ENCODE assay signal across 8 cellular contexts in the genomic region with DNA sequence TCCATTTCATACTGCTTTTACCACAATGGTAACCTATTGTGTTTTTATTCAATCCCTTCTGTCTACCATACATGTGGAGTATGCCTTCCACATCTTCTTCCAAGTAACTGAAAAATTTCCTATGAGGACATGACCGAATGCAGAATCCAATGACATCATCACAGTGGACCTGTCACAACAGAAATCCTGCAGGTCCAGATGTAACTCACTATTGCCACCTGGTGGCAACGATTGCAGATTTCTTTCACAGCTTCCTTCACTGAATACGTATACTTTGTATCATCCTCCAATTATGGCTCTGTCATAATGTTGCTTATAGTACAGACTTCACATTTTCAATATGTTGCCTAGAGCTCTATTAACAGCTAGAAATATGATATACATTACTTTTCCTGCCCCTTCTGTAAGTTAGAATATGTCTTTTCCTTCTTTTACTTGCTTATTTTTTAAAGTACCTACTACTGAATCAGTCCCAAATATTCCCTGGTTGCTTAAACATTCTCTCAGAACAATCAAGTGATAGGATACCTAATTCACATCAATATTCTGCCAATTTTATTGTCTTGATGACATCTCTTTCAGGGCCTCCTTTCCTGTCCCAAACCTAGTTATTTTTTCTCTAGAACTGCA. TPM values are rescaled to one million over a fixed set of nuclear protein-coding genes. Genes with fewer than 3 reads are reported as not detected.
DNase-seq lines count a peak whose midpoint lies in the region; TF ChIP-seq lines count a peak whose summit lies in the region.

No MANE protein-coding gene starts in this region.

- no peaks in the 10 kb centered on the region for H3K23me2 ChIP-seq in H9 (ENCODE audit: insufficient read length, low read depth, low read length, poor library complexity, severe bottlenecking)

- no peak overlapping the region for H4K5ac ChIP-seq in H9 (ENCODE audit: insufficient read length, low read depth, low read length)

- peak; percentile 90 for TF ChIP-seq CTCF in H9 (conservative IDR thresholded peaks at IDR 0.05)
- peak; percentile 84 for TF ChIP-seq CTCF in PC-9 (conservative IDR thresholded peaks at IDR 0.05)
- TF ChIP-seq CTCF in brain microvascular endothelial cell (IDR thresholded peaks at IDR 0.05; ENCODE audit: low read depth, low read length, missing control alignments): peak; percentile 82

- H3F3A ChIP-seq in PC-9 (ENCODE audit: insufficient read depth, low read depth): no peaks in the 10 kb centered on the region

- no peak overlapping the region for H2AFZ ChIP-seq in H9 (ENCODE audit: low read length)
- no peak overlapping the region for H2AFZ ChIP-seq in Karpas-422 (ENCODE audit: low read length)
- H2AFZ ChIP-seq in PC-9: no peak overlapping the region

- WGBS in H9 (ENCODE audit: extremely low coverage, insufficient read length, low lambda C conversion rate): no CpG with 5 or more reads among the region's 3 CpGs
- no CpG with 5 or more reads among the region's 3 CpGs for WGBS in iPS DF 6.9 (ENCODE audit: insufficient coverage, insufficient read length)

- H3K9me2 ChIP-seq in Karpas-422 (replicated peaks; ENCODE audit: insufficient read depth, low read length) (no peaks in the 10 kb centered on the region), PC-9 (ENCODE audit: insufficient read depth) (no peaks in the 10 kb centered on the region)

- H3K14ac ChIP-seq in H9 (ENCODE audit: insufficient read depth, low read length): no peak overlapping the region

- no peak overlapping the region for H3K27ac ChIP-seq in H9 (ENCODE audit: insufficient read length, low read depth, low read length)
- H3K27ac ChIP-seq in Karpas-422 (ENCODE audit: low read length): no peak overlapping the region
- no peak overlapping the region for H3K27ac ChIP-seq in PC-9
- H3K27ac ChIP-seq in brain microvascular endothelial cell: no peak overlapping the region
- H3K27ac ChIP-seq in iPS DF 6.9 (ENCODE audit: low read length): no peak overlapping the region

- intact Hi-C loops in PC-9 (cut with micrococcal nuclease; ENCODE audit: unreplicated experiment): loop anchor here (1.0 to 10.0 kb wide), 8 partner anchors 82 to 1140 kb away; a partner anchor contains a TSS

- H3K4me1 Mint-ChIP-seq in H9: no peaks in the 10 kb centered on the region

- no peak overlapping the region for H3K4me2 ChIP-seq in H9 (ENCODE audit: insufficient read depth, insufficient read length, low read length)
- no peak overlapping the region for H3K4me2 ChIP-seq in Karpas-422 (ENCODE audit: low read depth, low read length, poor library complexity, severe bottlenecking)
- H3K4me2 ChIP-seq in PC-9: no peak overlapping the region

- DNase-seq in activated T-cell treated with anti-CD3 and anti-CD28 coated beads for 1 hour (ENCODE audit: low read depth) (peak; percentile 3), H9 (peak; percentile 67), Karpas-422 (peak; percentile 88), PC-9 (peak; percentile 65 to 73), brain microvascular endothelial cell (peak; percentile 87), iPS DF 6.9 (ENCODE audit: low read depth, low spot score) (peak; percentile 71)
- no peak for DNase-seq in activated T-cell treated with anti-CD3 and anti-CD28 coated beads, Interleukin-2, amount 50 U/mL, for 1 hour
- DNase-seq in stimulated activated CD4-positive, alpha-beta T cell treated with anti-CD3 and anti-CD28 coated beads, Interleukin-12 subunit alpha, Interleukin-12 subunit beta, amount 100 ng/mL, for 48 hours (ENCODE audit: low read depth in 2 of 3, low spot score in 1 of 3): peak; percentile 5 to 45 (median 9)

- H3K79me1 ChIP-seq in H9 (ENCODE audit: insufficient read depth, low read depth, low read length, poor library complexity, severe bottlenecking): no peaks in the 10 kb centered on the region

- H3T11ph ChIP-seq in H9 (ENCODE audit: low read length): no peak overlapping the region

- in situ Hi-C loops in brain microvascular endothelial cell (cut with HindIII; ENCODE audit: low pct_ligation_motif_present, low sequenced_read_pairs): no loop called here

- H3K9ac ChIP-seq in H9 (ENCODE audit: extremely low read depth, insufficient read length, low read length) (no peak overlapping the region), Karpas-422 (ENCODE audit: low read length) (no peak overlapping the region)

- no peak overlapping the region for H3K27ac Mint-ChIP-seq in H9

- H3K4me3 Mint-ChIP-seq in H9: no peak overlapping the region

- no peaks in the 10 kb centered on the region for H3K36me3 ChIP-seq in Karpas-422 (ENCODE audit: insufficient read depth, low read length)
- no peaks in the 10 kb centered on the region for H3K36me3 ChIP-seq in PC-9 (ENCODE audit: low read depth)
- no peaks in the 10 kb centered on the region for H3K36me3 ChIP-seq in brain microvascular endothelial cell (replicated peaks)
- no peaks in the 10 kb centered on the region for H3K36me3 ChIP-seq in iPS DF 6.9 (ENCODE audit: control insufficient read depth, insufficient read depth, low read length)

- H3K79me2 ChIP-seq in H9 (ENCODE audit: insufficient read depth, low read length) (no peaks in the 10 kb centered on the region), Karpas-422 (ENCODE audit: low read length) (no peaks in the 10 kb centered on the region), PC-9 (ENCODE audit: low read depth) (no peaks in the 10 kb centered on the region)

- no peaks in the 10 kb centered on the region for H3K36me3 Mint-ChIP-seq in H9 (ENCODE audit: insufficient read depth in 1 of 3, low read depth in 3 of 3)

- H3K4me3 ChIP-seq in Karpas-422 (ENCODE audit: low read length) (no peak overlapping the region), PC-9 (no peak overlapping the region), brain microvascular endothelial cell (ENCODE audit: low read depth, low read length) (no peak overlapping the region), iPS DF 6.9 (ENCODE audit: low read length) (no peak overlapping the region)

- H2BK20ac ChIP-seq in H9 (ENCODE audit: low read depth, low read length, poor library complexity, severe bottlenecking): no peak overlapping the region

- no peak overlapping the region for H3K4ac ChIP-seq in H9 (ENCODE audit: low read depth, low read length)

- no peak overlapping the region for H2BK120ac ChIP-seq in H9 (ENCODE audit: low read depth, low read length, poor library complexity, severe bottlenecking)

- H4K8ac ChIP-seq in H9 (replicated peaks; ENCODE audit: insufficient read length, low read depth, low read length): no peak overlapping the region

- no peak overlapping the region for H2AK5ac ChIP-seq in H9 (ENCODE audit: insufficient read length, low read length)

- H3K4me1 ChIP-seq in H9 (ENCODE audit: insufficient read depth, low read length): no peaks in the 10 kb centered on the region
- peaks cover 2% of the 10 kb centered on the region for H3K4me1 ChIP-seq in Karpas-422 (ENCODE audit: low read length)
- no peaks in the 10 kb centered on the region for H3K4me1 ChIP-seq in PC-9 (replicated peaks; ENCODE audit: insufficient read depth)
- no peaks in the 10 kb centered on the region for H3K4me1 ChIP-seq in iPS DF 6.9 (ENCODE audit: control insufficient read depth, insufficient read depth, low read length)

- H3K27me3 ChIP-seq in H9 (ENCODE audit: insufficient read depth, low read length) (no peaks in the 10 kb centered on the region), Karpas-422 (ENCODE audit: low read length) (no peaks in the 10 kb centered on the region), PC-9 (ENCODE audit: insufficient read depth, low read depth) (no peaks in the 10 kb centered on the region), brain microvascular endothelial cell (replicated peaks) (no peaks in the 10 kb centered on the region), iPS DF 6.9 (ENCODE audit: control insufficient read depth, insufficient read depth, low read length) (no peaks in the 10 kb centered on the region)

- H3K23ac ChIP-seq in H9 (ENCODE audit: insufficient read length, low read depth, low read length): no peak overlapping the region

- H2BK5ac ChIP-seq in H9 (ENCODE audit: insufficient read length, low read length): no peak overlapping the region

- BruUV-seq in PC-9 (replicated peaks; lab: Mats Ljungman, UMichigan): no TSS peak

- POLR2A ChIA-PET in PC-9 (lab: Charles Lee; ENCODE audit: unreplicated experiment): no interaction called here

- no peaks in the 10 kb centered on the region for H3K27me3 Mint-ChIP-seq in H9 (ENCODE audit: low read depth)

- no peaks in the 10 kb centered on the region for H4K20me1 ChIP-seq in H9 (ENCODE audit: control insufficient read depth, insufficient read depth, insufficient read length)
- no peaks in the 10 kb centered on the region for H4K20me1 ChIP-seq in Karpas-422 (ENCODE audit: insufficient read depth, low read depth, low read length)
- H4K20me1 ChIP-seq in PC-9 (ENCODE audit: insufficient read depth): no peaks in the 10 kb centered on the region

- H4K91ac ChIP-seq in H9 (ENCODE audit: insufficient read length, low read depth, low read length): no peak overlapping the region

- no peak overlapping the region for H3K18ac ChIP-seq in H9 (ENCODE audit: insufficient read length, low read depth, low read length)

- H2BK15ac ChIP-seq in H9 (ENCODE audit: low read depth, low read length): no peak overlapping the region

- H3K9me3 ChIP-seq in H9 (ENCODE audit: control insufficient read depth, low read depth, low read length): no peaks in the 10 kb centered on the region
- no peaks in the 10 kb centered on the region for H3K9me3 ChIP-seq in Karpas-422 (ENCODE audit: low read length)
- no peaks in the 10 kb centered on the region for H3K9me3 ChIP-seq in PC-9 (ENCODE audit: insufficient read depth, low read depth)
- H3K9me3 ChIP-seq in iPS DF 6.9 (ENCODE audit: control insufficient read depth, insufficient read depth, low read length): no peaks in the 10 kb centered on the region

- no peaks in the 10 kb centered on the region for H3K9me3 Mint-ChIP-seq in H9

- no peak overlapping the region for H3K56ac ChIP-seq in H9 (ENCODE audit: insufficient read length, low read depth, low read length)

- CTCF ChIA-PET in PC-9 (lab: Charles Lee): interaction anchor here (0.7 kb wide), 1 partner anchor 351 kb away, joined by 3 read pairs; no protein-coding TSS in a partner anchor

- H2BK12ac ChIP-seq in H9 (ENCODE audit: insufficient read length, low read depth, low read length): no peak overlapping the region

RNA-seq across cellular contexts. Expression of a gene that starts 45.4 kb away (rescaled TPM):
- not detected in 2 replicates for total RNA-seq in H9 (2021)
- not detected in 2 replicates for total RNA-seq in Karpas-422 (2014; rRNA removed; shearing (Covaris generic); ENCODE audit: low replicate concordance)
- not detected in 2 replicates for total RNA-seq in PC-9 (2021)
